Comparison of ENCODE assay signal across 16 cellular contexts in genomic region chr3:134709563-134710312, GRCh38. TPM values are rescaled to one million over a fixed set of nuclear protein-coding genes. Genes with fewer than 3 reads are reported as not detected.
DNase-seq lines count a peak whose midpoint lies in the region; ATAC-seq, FAIRE-seq and TF ChIP-seq lines count a peak whose summit lies in the region.
"Had no signal": no experiment of that assay in that cellular context is flagged by ENCODE, and none has a peak within 500 bp of the region (broad histone marks: within the 10 kb centered on the region; RNA-seq: fewer than 3 reads in every experiment).

No MANE protein-coding gene starts in this region.

- peaks cover 3% of the 10 kb centered on the region for H3K27me3 Mint-ChIP-seq in activated T-helper 17 cell treated with anti-CD3 and anti-CD28 coated beads, Interleukin-2, amount 50 U/mL, for 72 hours

- TF ChIP-seq RAD21 in HepG2 (CRISPR knock-in tag; IDR thresholded peaks at IDR 0.05) = no peak

- POLR2A ChIA-PET in HepG2 (lab: Yijun Ruan, JAX) = no interaction called here

- intact Hi-C loops in Right ventricle myocardium inferior (cut with DNase I) = no loop called here
- intact Hi-C loops in HepG2 (cut with micrococcal nuclease; ENCODE audit: unreplicated experiment) = no loop called here

- no peak overlapping the region for H2AFZ ChIP-seq in HepG2 (ENCODE audit: low read length)

- no peak overlapping the region for H3K4me3 Mint-ChIP-seq in activated T-helper 17 cell treated with anti-CD3 and anti-CD28 coated beads, Interleukin-2, amount 50 U/mL, for 72 hours

- no peaks in the 10 kb centered on the region for H3K4me1 Mint-ChIP-seq in activated T-helper 17 cell treated with anti-CD3 and anti-CD28 coated beads, Interleukin-2, amount 50 U/mL, for 72 hours

- no peaks in the 10 kb centered on the region for H4K20me1 ChIP-seq in HepG2 (ENCODE audit: insufficient read depth, low read length)

- H3K79me2 ChIP-seq in HepG2 (ENCODE audit: insufficient read depth, low read length) = no peaks in the 10 kb centered on the region

- in situ Hi-C loops in HepG2 (cut with HindIII; ENCODE audit: extremely low pct_ligation_motif_present, low pct_unique_long_range_greater_than_20kb) = no loop called here

- no peaks in the 10 kb centered on the region for H3K4me1 ChIP-seq in right atrium auricular region
- no peaks in the 10 kb centered on the region for H3K4me1 ChIP-seq in lung (ENCODE audit: control insufficient read depth in 2 of 2, insufficient read depth in 2 of 2, low read length in 2 of 2)
- H3K4me1 ChIP-seq in HepG2 (ENCODE audit: insufficient read depth, low read length) = no peaks in the 10 kb centered on the region
- H3K4me1 ChIP-seq: A549, transverse colon had no signal

- no peaks in the 10 kb centered on the region for H3K9me3 ChIP-seq in right atrium auricular region
- H3K9me3 ChIP-seq in lung (ENCODE audit: control insufficient read depth in 2 of 2, insufficient read depth in 1 of 2, low read length in 1 of 2) = no peaks in the 10 kb centered on the region
- H3K9me3 ChIP-seq in HepG2 (ENCODE audit: low read length) = no peaks in the 10 kb centered on the region
- H3K9me3 ChIP-seq: A549, transverse colon had no signal

- H3K36me3 Mint-ChIP-seq in activated T-helper 17 cell treated with anti-CD3 and anti-CD28 coated beads, Interleukin-2, amount 50 U/mL, for 72 hours (ENCODE audit: low read depth) = no peaks in the 10 kb centered on the region

- no peaks in the 10 kb centered on the region for H3K9me3 Mint-ChIP-seq in activated T-helper 17 cell treated with anti-CD3 and anti-CD28 coated beads, Interleukin-2, amount 50 U/mL, for 72 hours

- no peak for TF ChIP-seq POLR2A in HepG2 (IDR thresholded peaks at IDR 0.05; ENCODE audit: insufficient read depth in 1 of 2, low read depth in 2 of 2, low read length in 2 of 2)

- no peak for TF ChIP-seq EP300 in HepG2 (IDR thresholded peaks at IDR 0.05; ENCODE audit: low read depth in 2 of 2, low read length in 2 of 2)
- TF ChIP-seq EP300 in HepG2 (CRISPR knock-in tag; IDR thresholded peaks at IDR 0.05; ENCODE audit: borderline replicate concordance) = no peak

- FAIRE-seq in HepG2 (lab: Jason Lieb, UNC) = no peak
- FAIRE-seq: A549, keratinocyte had no signal

- no peak overlapping the region for H3K27ac Mint-ChIP-seq in activated T-helper 17 cell treated with anti-CD3 and anti-CD28 coated beads, Interleukin-2, amount 50 U/mL, for 72 hours

- DNase-seq in Right ventricle myocardium inferior (ENCODE audit: missing footprints) (no peak), right atrium auricular region (ENCODE audit: low spot score) (no peak), cerebellar cortex (ENCODE audit: low spot score) (peak; percentile 42), lung (ENCODE audit: low spot score) (no peak), HepG2 (ENCODE audit: low spot score) (no peak), hippocampal formation (lab: John Stamatoyannopoulos, UW) (no peak)
- DNase-seq: activated gamma-delta T cell; NCI-H2171; stimulated activated CD4-positive, alpha-beta T cell treated with anti-CD3 and anti-CD28 coated beads, Interleukin-2, amount 100 ng/mL, for 48 hours; transverse colon had no signal

- no peak overlapping the region for H3K9ac ChIP-seq in HepG2 (ENCODE audit: insufficient read depth, low read depth, low read length)

- H3K36me3 ChIP-seq in right atrium auricular region (no peaks in the 10 kb centered on the region), lung (ENCODE audit: control insufficient read depth in 2 of 2, insufficient read depth in 2 of 2, low read length in 2 of 2) (no peaks in the 10 kb centered on the region), HepG2 (replicated peaks in 1 of 2; ENCODE audit: control insufficient read depth in 1 of 2, insufficient read depth in 2 of 2, low read length in 2 of 2) (no peaks in the 10 kb centered on the region)
- H3K36me3 ChIP-seq: transverse colon had no signal

- no peak overlapping the region for H3K4me2 ChIP-seq in HepG2 (ENCODE audit: low read depth, low read length)
- H3K4me2 ChIP-seq: A549 had no signal

- 61 to 77% methylated on average over 5 of the region's 5 CpGs for WGBS in lung, 2 donors
- 15% methylated on average over 3 of the region's 5 CpGs for WGBS in HepG2 (ENCODE audit: low lambda C conversion rate)

- H3K27me3 ChIP-seq in right atrium auricular region (no peaks in the 10 kb centered on the region), lung (ENCODE audit: control insufficient read depth, insufficient read depth) (no peaks in the 10 kb centered on the region), HepG2 (ENCODE audit: control insufficient read depth in 1 of 2, insufficient read depth in 2 of 2, low read length in 2 of 2) (0 out of 5 replicates have a peak, but pooled peaks cover 0 to 5% of the 10 kb centered on the region in 2 experiments)
- H3K27me3 ChIP-seq: transverse colon had no signal

- TF ChIP-seq CTCF in right atrium auricular region (IDR thresholded peaks at IDR 0.05) (no peak), lung (IDR thresholded peaks at IDR 0.05; ENCODE audit: control extremely low read depth, extremely low read depth) (no peak), HepG2 (CRISPR knock-in tag; IDR thresholded peaks at IDR 0.05) (no peak)

- CTCF ChIA-PET in HepG2 (lab: Yijun Ruan, JAX; ENCODE audit: low intra/inter-chr PET ratio, low total read pairs) = no interaction called here

- BruUV-seq in HepG2 (replicated peaks; lab: Mats Ljungman, UMichigan) = no TSS peak

- H3K27ac ChIP-seq in right atrium auricular region (no peak overlapping the region), lung (ENCODE audit: low read depth in 1 of 2, low read length in 1 of 2) (no peak overlapping the region), HepG2 (ENCODE audit: extremely low read length, insufficient read depth, low read length) (no peak overlapping the region)
- H3K27ac ChIP-seq: A549 had no signal

- H3K4me3 ChIP-seq in right atrium auricular region (no peak overlapping the region), lung (no peak overlapping the region), HepG2 (replicated peaks in 1 of 3; ENCODE audit: insufficient read depth in 1 of 3, low read depth in 2 of 3, low read length in 3 of 3) (no peak overlapping the region)
- H3K4me3 ChIP-seq: A549, transverse colon had no signal

- ATAC-seq in Right ventricle myocardium inferior (peak; percentile 65), lung (ENCODE audit: insufficient read depth, low FRiP score) (peak; percentile 22), HepG2 (no peak), GM18519 (IDR thresholded peaks at IDR 0.05; ENCODE audit: low FRiP score, unreplicated experiment) (no peak)
- no peak for ATAC-seq in activated T-helper 17 cell treated with anti-CD3 and anti-CD28 coated beads, Interleukin-2, amount 50 U/mL, for 72 hours (replicated peaks)

TF ChIP-seq in HepG2, 621 proteins besides CTCF, POLR2A, EP300 and RAD21:
- no peak for TF ChIP-seq HNF1B (CRISPR knock-in tag; IDR thresholded peaks at IDR 0.05)
- no peak for TF ChIP-seq SMYD3 (CRISPR knock-in tag; IDR thresholded peaks at IDR 0.05)
- TF ChIP-seq POLR2AphosphoS5 (IDR thresholded peaks at IDR 0.05; ENCODE audit: low read depth, low read length) = no peak
- TF ChIP-seq FIP1L1 (IDR thresholded peaks at IDR 0.05; ENCODE audit: borderline replicate concordance, insufficient read depth, low read depth, low read length) = no peak
- no peak for TF ChIP-seq ZNF556 (CRISPR knock-in tag; IDR thresholded peaks at IDR 0.05; ENCODE audit: borderline replicate concordance)
- 0 out of 4 replicates have a peak, but pooled peaks of 1 of the 2 experiments have one; percentile 8 for TF ChIP-seq MAFK (conservative IDR thresholded peaks at IDR 0.05 in 1 of 2, IDR thresholded peaks at IDR 0.05 in 1 of 2; ENCODE audit: low read length in 2 of 2)

RNA-seq across cellular contexts. Expression of gene KY, which starts 58.9 kb away (rescaled TPM):
- total RNA-seq in Right ventricle myocardium inferior (16.7 TPM), right atrium auricular region (under 1 TPM; 0.33 to 0.59 TPM), lung (under 1 TPM; 0.06 to 0.15 TPM), HepG2 (2016; rRNA removed; fragmentation: Illumina TruSeq; extraction: Trizol) (not detected in 2 replicates)
- polyA plus RNA-seq in lung (under 1 TPM in 1 of 2 donors, not detected in 1; 0.21 TPM), HepG2 (2011; rRNA removed) (not detected in 2 replicates)
- not detected in 2 replicates for total RNA-seq in HepG2 (2016; cell fraction: cytosol; rRNA removed; fragmentation: Illumina TruSeq; extraction: Trizol; ENCODE audit: low read depth)
- not detected in 2 replicates for total RNA-seq in HepG2 (2016; cell fraction: insoluble cytoplasmic fraction; rRNA removed; fragmentation: Illumina TruSeq; extraction: Trizol)
- not detected in 2 replicates for total RNA-seq in HepG2 (2016; cell fraction: membrane; rRNA removed; fragmentation: Illumina TruSeq; extraction: Trizol)
- total RNA-seq in HepG2 (2016; cell fraction: nucleus; rRNA removed; fragmentation: Illumina TruSeq; extraction: Trizol) = not detected in 2 replicates
- not detected in 2 replicates for polyA plus RNA-seq in HepG2 (2011; cell fraction: cytosol; rRNA removed)
- polyA plus RNA-seq in HepG2 (2011; cell fraction: nucleus; rRNA removed) = not detected in 2 replicates
- not detected in 2 replicates for polyA plus RNA-seq in HepG2 (2012)
- polyA plus RNA-seq in HepG2 (2016; cell fraction: cytosol; fragmentation: Illumina TruSeq; extraction: Trizol; ENCODE audit: low read depth) = not detected in 2 replicates
- polyA plus RNA-seq in HepG2 (2016; cell fraction: insoluble cytoplasmic fraction; fragmentation: Illumina TruSeq; extraction: Trizol; ENCODE audit: low read depth) = not detected in 2 replicates
- polyA plus RNA-seq in HepG2 (2016; cell fraction: membrane; fragmentation: Illumina TruSeq; extraction: Trizol; ENCODE audit: low read depth) = not detected in 2 replicates
- polyA plus RNA-seq in HepG2 (2016; cell fraction: nucleus; fragmentation: Illumina TruSeq; extraction: Trizol; ENCODE audit: insufficient read depth, low read depth) = not detected in 2 replicates
- polyA minus RNA-seq in HepG2 (2011; rRNA and poly(A)+ RNA removed; ENCODE audit: low replicate concordance) = 0.05 TPM in 1 of 2 replicates, not detected in the other
- polyA minus RNA-seq in HepG2 (2011; cell fraction: cytosol; rRNA and poly(A)+ RNA removed) = not detected in 2 replicates
- polyA minus RNA-seq in HepG2 (2011; cell fraction: nucleus; rRNA and poly(A)+ RNA removed) = not detected in 2 replicates
- not detected for total RNA-seq in activated T-helper 17 cell treated with anti-CD3 and anti-CD28 coated beads, Interleukin-2, amount 50 U/mL, for 72 hours
- total RNA-seq: activated CD8-positive, alpha-beta memory T cell treated with anti-CD3 and anti-CD28 coated beads for 36 hours; pulmonary artery endothelial cell had no signal
- polyA plus RNA-seq: keratinocyte had no signal

Comparison
In these comparisons a context has a peak if more than half of its experiments do, and no peak if none do; other contexts are left out.
1. RNA of gene KY, which starts 58.9 kb away (total RNA-seq): 16.7 TPM in Right ventricle myocardium inferior (single experiment); 0.33 to 0.59 TPM in right atrium auricular region, 0.06 to 0.15 TPM in lung, not detected in HepG2 and not detected in activated T-helper 17 cell treated with anti-CD3 and anti-CD28 coated beads, Interleukin-2, amount 50 U/mL, for 72 hours; every median in the first group is over 10 times any median in the second.
2. ATAC-seq: peak in Right ventricle myocardium inferior (single experiment) and lung (single experiment); none in HepG2 (single experiment), GM18519 (single experiment) and activated T-helper 17 cell treated with anti-CD3 and anti-CD28 coated beads, Interleukin-2, amount 50 U/mL, for 72 hours (single experiment).